In genomic region chr5:148393390-148393741, GRCh38 we compare ENCODE assay signal across 12 cellular contexts.
DNase-seq lines count a peak whose midpoint lies in the region; ATAC-seq lines count a peak whose summit lies in the region.
"Had no signal": no experiment of that assay in that cellular context is flagged by ENCODE, and none has a peak within 500 bp of the region (broad histone marks: within the 10 kb centered on the region; RNA-seq: fewer than 3 reads in every experiment).

No MANE protein-coding gene starts in this region.

- no peaks in the 10 kb centered on the region for H3K9me3 ChIP-seq in iPS-20b (ENCODE audit: insufficient read depth, low read depth, low read length)
- H3K9me3 ChIP-seq: gastroesophageal sphincter had no signal

- H3K27ac ChIP-seq in iPS-20b (ENCODE audit: low read length) = peak overlapping the region; percentile 18
- H3K27ac ChIP-seq: gastroesophageal sphincter had no signal

- H3K9ac ChIP-seq in iPS-20b (ENCODE audit: low read depth, low read length) = no peak overlapping the region; the same call in 1 of the 2 replicates

- H3K36me3 ChIP-seq in iPS-20b (ENCODE audit: insufficient read depth, low read depth, low read length) = peaks cover 24% of the 10 kb centered on the region; the same call in 1 of the 2 replicates

- H3K4me1 ChIP-seq in iPS-20b (ENCODE audit: insufficient read depth, low read length) = peaks cover 37% of the 10 kb centered on the region

- H3K27me3 ChIP-seq in iPS-20b (ENCODE audit: insufficient read depth, low read length) = no peaks in the 10 kb centered on the region
- H3K27me3 ChIP-seq: gastroesophageal sphincter had no signal

- ATAC-seq in GM21737 (IDR thresholded peaks at IDR 0.05; ENCODE audit: unreplicated experiment) = no peak
- ATAC-seq: gastroesophageal sphincter had no signal

- H3K4me3 ChIP-seq in iPS-20b (ENCODE audit: low read length) = 0 out of 2 replicates have a peak overlapping the region, but pooled peaks have one; percentile 13
- H3K4me3 ChIP-seq: gastroesophageal sphincter had no signal

- DNase-seq in DMS153 treated with DMSO at 0.1 percent for 48 hours (lab: John Stamatoyannopoulos, UW; ENCODE audit: unreplicated experiment) = peak; percentile 30
- peak; percentile 75 to 95 (median 86) for DNase-seq in NCI-H1417 (lab: John Stamatoyannopoulos, UW)
- peak; percentile 97 for DNase-seq in NCI-H748 treated with DMSO at 0.1 percent for 48 hours (lab: John Stamatoyannopoulos, UW)
- no peak for DNase-seq in epidermal melanocyte (ENCODE audit: insufficient read length, low spot score)
- DNase-seq in stimulated activated naive CD4-positive, alpha-beta T cell (lab: John Stamatoyannopoulos, UW) = no peak
- DNase-seq in EL = no peak
- DNase-seq: effector CD8-positive, alpha-beta T cell; NCI-H2227 treated with DMSO at 0.1 percent for 48 hours; Right ventricle myocardium superior had no signal

Comparison
In these comparisons a context has a peak if more than half of its experiments do, and no peak if none do; other contexts are left out.
1. DNase-seq: peak in DMS153 treated with DMSO at 0.1 percent for 48 hours (single experiment), NCI-H1417 (3 of 3) and NCI-H748 treated with DMSO at 0.1 percent for 48 hours (single experiment); none in epidermal melanocyte (single experiment), stimulated activated naive CD4-positive, alpha-beta T cell (0 of 6) and EL (single experiment).